31 cellular contexts compared by ENCODE assay signal in genomic region chr17:56558088-56558487, GRCh38. TPM values are rescaled to one million over a fixed set of nuclear protein-coding genes. Genes with fewer than 3 reads are reported as not detected.
"Had no signal": no experiment of that assay in that cellular context is flagged by ENCODE, and none has a peak within 500 bp of the region (broad histone marks: within the 10 kb centered on the region; RNA-seq: fewer than 3 reads in every experiment).

No MANE protein-coding gene starts in this region.

- ATAC-seq: heart left ventricle; left colon; mucosa of descending colon; naive thymus-derived CD4-positive, alpha-beta T cell; natural killer cell treated with Interleukin-12 subunit alpha and Interleukin-12 subunit beta and Interleukin-15 and Interleukin-18, amount 100 ng/mL, for 72 hours; psoas muscle; stimulated activated memory B cell treated with anti-CD40 and anti-IgM and Interleukin-4, amounts not matched to agents 10 μg/mL and 1 μg/mL and 100 μg/mL, for 72 hours; stimulated activated naive CD8-positive, alpha-beta T cell treated with anti-CD3 and anti-CD28 coated beads, Interleukin-15, amount 100 ng/mL, for 72 hours had no signal

- H3K4me1 Mint-ChIP-seq: immature natural killer cell; naive thymus-derived CD4-positive, alpha-beta T cell; neural crest cell; stimulated activated memory B cell treated with anti-CD40 and anti-IgM and Interleukin-4, amounts not matched to agents 10 μg/mL and 1 μg/mL and 100 μg/mL, for 72 hours; stimulated activated naive CD8-positive, alpha-beta T cell treated with anti-CD3 and anti-CD28 coated beads, Interleukin-15, amount 100 ng/mL, for 72 hours had no signal

- H3K27ac ChIP-seq: heart left ventricle, left ventricle myocardium inferior, neutrophil, parathyroid adenoma, psoas muscle, sigmoid colon, tibial nerve, uterus had no signal

- H3K4me1 ChIP-seq: heart left ventricle, left ventricle myocardium inferior, parathyroid adenoma, psoas muscle, sigmoid colon, tibial nerve, uterus had no signal

- H3K9me3 Mint-ChIP-seq: immature natural killer cell; natural killer cell treated with Interleukin-12 subunit alpha and Interleukin-12 subunit beta and Interleukin-15 and Interleukin-18, amount 100 ng/mL, for 72 hours; stimulated activated memory B cell treated with anti-CD40 and anti-IgM and Interleukin-4, amounts not matched to agents 10 μg/mL and 1 μg/mL and 100 μg/mL, for 72 hours; stimulated activated naive CD8-positive, alpha-beta T cell treated with anti-CD3 and anti-CD28 coated beads, Interleukin-15, amount 100 ng/mL, for 72 hours had no signal

- H3K27ac Mint-ChIP-seq: immature natural killer cell; naive thymus-derived CD4-positive, alpha-beta T cell; natural killer cell treated with Interleukin-12 subunit alpha and Interleukin-12 subunit beta and Interleukin-15 and Interleukin-18, amount 100 ng/mL, for 72 hours; stimulated activated memory B cell treated with anti-CD40 and anti-IgM and Interleukin-4, amounts not matched to agents 10 μg/mL and 1 μg/mL and 100 μg/mL, for 72 hours; stimulated activated naive CD8-positive, alpha-beta T cell treated with anti-CD3 and anti-CD28 coated beads, Interleukin-15, amount 100 ng/mL, for 72 hours; type B pancreatic cell had no signal

- DNase-seq: heart left ventricle; hypothalamus; immature natural killer cell; kidney; left colon; left ventricle myocardium inferior; mesendoderm; midbrain; mucosa of descending colon; naive thymus-derived CD4-positive, alpha-beta T cell; occipital lobe; psoas muscle; sigmoid colon; stimulated activated CD4-positive, alpha-beta T cell treated with anti-CD3 and anti-CD28 coated beads, Interleukin-1b, Interleukin-23, amount 100 ng/mL, for 48 hours; stimulated activated CD4-positive, alpha-beta T cell treated with anti-CD3 and anti-CD28 coated beads, Interleukin-2, amount 100 ng/mL, for 48 hours; stimulated activated CD4-positive, alpha-beta T cell treated with anti-CD3 and anti-CD28 coated beads, Interleukin-4, amount 100 ng/mL, for 4 hours; stimulated activated CD8-positive, alpha-beta memory T cell treated with anti-CD3 and anti-CD28 coated beads, Interleukin-4, amount 100 ng/mL, for 48 hours; stimulated activated naive CD4-positive, alpha-beta T cell treated with Interleukin-2 at 50 U/mL for 16 hours; stimulated activated naive CD8-positive, alpha-beta T cell treated with anti-CD3 and anti-CD28 coated beads, Interleukin-15, amount 100 ng/mL, for 72 hours; substantia nigra; uterus had no signal

- H2AFZ ChIP-seq: parathyroid adenoma had no signal

- H3K9ac ChIP-seq: parathyroid adenoma had no signal

- H3K36me3 Mint-ChIP-seq: immature natural killer cell; naive thymus-derived CD4-positive, alpha-beta T cell; natural killer cell treated with Interleukin-12 subunit alpha and Interleukin-12 subunit beta and Interleukin-15 and Interleukin-18, amount 100 ng/mL, for 72 hours; stimulated activated memory B cell treated with anti-CD40 and anti-IgM and Interleukin-4, amounts not matched to agents 10 μg/mL and 1 μg/mL and 100 μg/mL, for 72 hours; type B pancreatic cell had no signal

- H3K79me2 ChIP-seq: parathyroid adenoma had no signal

- H3K36me3 ChIP-seq: heart left ventricle, left ventricle myocardium inferior, neutrophil, sigmoid colon, tibial nerve, uterus had no signal

- H3K27me3 ChIP-seq: neutrophil, sigmoid colon, tibial nerve, uterus had no signal

- H3K9me3 ChIP-seq: heart left ventricle, left ventricle myocardium inferior, mucosa of descending colon, neutrophil, psoas muscle, sigmoid colon, tibial nerve, uterus had no signal

- H3K27me3 Mint-ChIP-seq: stimulated activated naive CD8-positive, alpha-beta T cell treated with anti-CD3 and anti-CD28 coated beads, Interleukin-15, amount 100 ng/mL, for 72 hours; type B pancreatic cell had no signal

- H3K4me2 ChIP-seq: smooth muscle cell had no signal

- H3K4me3 Mint-ChIP-seq: immature natural killer cell; naive thymus-derived CD4-positive, alpha-beta T cell; natural killer cell treated with Interleukin-12 subunit alpha and Interleukin-12 subunit beta and Interleukin-15 and Interleukin-18, amount 100 ng/mL, for 72 hours; neural crest cell; stimulated activated memory B cell treated with anti-CD40 and anti-IgM and Interleukin-4, amounts not matched to agents 10 μg/mL and 1 μg/mL and 100 μg/mL, for 72 hours; stimulated activated naive CD8-positive, alpha-beta T cell treated with anti-CD3 and anti-CD28 coated beads, Interleukin-15, amount 100 ng/mL, for 72 hours; type B pancreatic cell had no signal

- H3K4me3 ChIP-seq: heart left ventricle, left ventricle myocardium inferior, lung, mucosa of descending colon, psoas muscle, sigmoid colon, smooth muscle cell, tibial nerve, uterus had no signal

RNA-seq across cellular contexts. Expression of gene NOG, which starts 35.4 kb away (rescaled TPM):
- total RNA-seq: natural killer cell treated with Interleukin-12 subunit alpha and Interleukin-12 subunit beta and Interleukin-15 and Interleukin-18, amount 100 ng/mL, for 72 hours; osteocyte had no signal
- polyA plus RNA-seq: immature natural killer cell had no signal
